Comparison of ENCODE assay signal across 9 cellular contexts in the genomic region with DNA sequence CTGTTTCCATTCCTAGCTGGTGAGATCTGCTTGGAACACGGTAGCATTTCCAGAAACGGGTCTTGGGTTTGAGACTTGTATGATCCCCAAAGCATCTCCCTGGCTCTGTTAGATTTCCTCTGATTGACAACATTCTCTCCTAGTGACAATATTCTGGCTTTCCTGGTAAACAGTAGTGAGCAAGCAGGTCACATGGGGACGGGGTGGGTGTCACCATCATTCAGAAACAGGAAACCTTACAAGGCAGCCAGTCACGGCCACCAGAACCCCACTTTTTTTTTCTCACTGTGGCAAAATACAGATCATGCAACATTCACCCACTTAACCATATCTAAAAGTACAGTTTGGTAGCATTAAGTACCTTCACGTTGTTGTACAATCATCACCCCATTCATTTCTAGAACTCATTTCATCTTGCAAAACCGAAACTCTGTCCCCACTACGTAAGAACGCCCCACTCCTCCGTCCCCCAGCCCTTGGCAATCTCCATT.
A peak's percentile ranks its signal among the peaks of the same experiment; 100 is the strongest.
DNase-seq lines count a peak whose midpoint lies in the region; ATAC-seq and TF ChIP-seq lines count a peak whose summit lies in the region.
"Had no signal": no experiment of that assay in that cellular context is flagged by ENCODE, and none has a peak within 500 bp of the region (broad histone marks: within the 10 kb centered on the region; RNA-seq: fewer than 3 reads in every experiment).

No MANE protein-coding gene starts in this region.

- intact Hi-C loops in activated naive CD4-positive, alpha-beta T cell treated with anti-CD3 and anti-CD28 coated beads for 36 hours (cut with micrococcal nuclease) = no loop called here
- intact Hi-C loops in left lung (cut with DNase I) = no loop called here

- peak; percentile 45 for DNase-seq in activated naive CD4-positive, alpha-beta T cell treated with anti-CD3 and anti-CD28 coated beads for 36 hours
- no peak for DNase-seq in activated naive CD4-positive, alpha-beta T cell treated with anti-CD3 and anti-CD28 coated beads, Interleukin-2, amount 50 U/mL, for 16 hours
- DNase-seq in left lung (peak in 1 of 2 donors; percentile 40), thoracic aorta (ENCODE audit: low spot score) (no peak), H7 (no peak), SW480 (ENCODE audit: low spot score) (no peak), OCI-M1 (lab: John Stamatoyannopoulos, UW) (no peak)
- DNase-seq: activated CD4-positive, CD25-positive, alpha-beta regulatory T cell treated with anti-CD3 and anti-CD28 coated beads, Interleukin-2, amount 50 U/mL, for 72 hours had no signal

- H3K4me1 Mint-ChIP-seq in activated naive CD4-positive, alpha-beta T cell treated with anti-CD3 and anti-CD28 coated beads for 36 hours (ENCODE audit: low read depth) = peaks cover 12% of the 10 kb centered on the region
- H3K4me1 Mint-ChIP-seq in activated T-helper 17 cell treated with anti-CD3 and anti-CD28 coated beads, Interleukin-2, amount 50 U/mL, for 72 hours = peaks cover 16% of the 10 kb centered on the region

- H3K4me3 ChIP-seq in left lung = peak overlapping the region in 1 of 2 donors; percentile 15
- H3K4me3 ChIP-seq in thoracic aorta = peak overlapping the region; percentile 7
- no peak overlapping the region for H3K4me3 ChIP-seq in H7 (ENCODE audit: insufficient read depth, low read depth, low read length)

- H3K4me1 ChIP-seq in left lung (peaks cover 0 to 42% of the 10 kb centered on the region in 2 donors), thoracic aorta (ENCODE audit: control insufficient read depth in 1 of 2, low read depth in 2 of 2) (peaks cover 0 to 7% of the 10 kb centered on the region in 2 donors)

- TF ChIP-seq CTCF in left lung (IDR thresholded peaks at IDR 0.05) (no peak), thoracic aorta (IDR thresholded peaks at IDR 0.05) (no peak)

- H3K36me3 Mint-ChIP-seq in activated naive CD4-positive, alpha-beta T cell treated with anti-CD3 and anti-CD28 coated beads for 36 hours (ENCODE audit: low read depth) = no peaks in the 10 kb centered on the region
- no peaks in the 10 kb centered on the region for H3K36me3 Mint-ChIP-seq in activated T-helper 17 cell treated with anti-CD3 and anti-CD28 coated beads, Interleukin-2, amount 50 U/mL, for 72 hours (ENCODE audit: low read depth)

- peak overlapping the region in 1 of 2 donors; percentile 75 for H3K27ac ChIP-seq in left lung
- H3K27ac ChIP-seq in thoracic aorta = no peak overlapping the region

- peak; percentile 87 for ATAC-seq in activated T-helper 17 cell treated with anti-CD3 and anti-CD28 coated beads, Interleukin-2, amount 50 U/mL, for 72 hours (replicated peaks)
- peak; percentile 60 for ATAC-seq in left lung
- no peak for ATAC-seq in thoracic aorta (ENCODE audit: insufficient number of reproducible peaks, low FRiP score, low read depth)

- H3K4me3 Mint-ChIP-seq in activated naive CD4-positive, alpha-beta T cell treated with anti-CD3 and anti-CD28 coated beads for 36 hours = no peak overlapping the region
- H3K4me3 Mint-ChIP-seq in activated T-helper 17 cell treated with anti-CD3 and anti-CD28 coated beads, Interleukin-2, amount 50 U/mL, for 72 hours = peak overlapping the region; percentile 42

- no peaks in the 10 kb centered on the region for H3K9me3 Mint-ChIP-seq in activated naive CD4-positive, alpha-beta T cell treated with anti-CD3 and anti-CD28 coated beads for 36 hours
- H3K9me3 Mint-ChIP-seq in activated T-helper 17 cell treated with anti-CD3 and anti-CD28 coated beads, Interleukin-2, amount 50 U/mL, for 72 hours = no peaks in the 10 kb centered on the region

- peaks cover 4 to 52% of the 10 kb centered on the region in 2 donors for H3K27me3 ChIP-seq in left lung
- H3K27me3 ChIP-seq in thoracic aorta (replicated peaks; ENCODE audit: insufficient read depth) = no peaks in the 10 kb centered on the region
- no peaks in the 10 kb centered on the region; the same call in 1 of the 2 replicates for H3K27me3 ChIP-seq in H7 (ENCODE audit: control insufficient read depth, insufficient read depth, low read length)

- no peaks in the 10 kb centered on the region for H3K36me3 ChIP-seq in left lung
- no peaks in the 10 kb centered on the region for H3K36me3 ChIP-seq in thoracic aorta
- H3K36me3 ChIP-seq in H7 (replicated peaks; ENCODE audit: control insufficient read depth, insufficient read depth, low read length) = no peaks in the 10 kb centered on the region

- peaks cover 19% of the 10 kb centered on the region for H3K27me3 Mint-ChIP-seq in activated naive CD4-positive, alpha-beta T cell treated with anti-CD3 and anti-CD28 coated beads for 36 hours (ENCODE audit: low read depth)
- peaks cover 15% of the 10 kb centered on the region for H3K27me3 Mint-ChIP-seq in activated T-helper 17 cell treated with anti-CD3 and anti-CD28 coated beads, Interleukin-2, amount 50 U/mL, for 72 hours

- H3K27ac Mint-ChIP-seq in activated naive CD4-positive, alpha-beta T cell treated with anti-CD3 and anti-CD28 coated beads for 36 hours = no peak overlapping the region
- H3K27ac Mint-ChIP-seq in activated T-helper 17 cell treated with anti-CD3 and anti-CD28 coated beads, Interleukin-2, amount 50 U/mL, for 72 hours = peak overlapping the region; percentile 42

- CTCF ChIA-PET in activated naive CD4-positive, alpha-beta T cell treated with anti-CD3 and anti-CD28 coated beads for 36 hours (lab: Charles Lee) = no interaction called here

- H3K9me3 ChIP-seq in left lung = no peaks in the 10 kb centered on the region
- no peaks in the 10 kb centered on the region for H3K9me3 ChIP-seq in thoracic aorta
